ENCODE assay signal across 9 cellular contexts in genomic region chr20:51022803-51023616, GRCh38. TPM values are rescaled to one million over a fixed set of nuclear protein-coding genes. Genes with fewer than 3 reads are reported as not detected.
DNase-seq lines count a peak whose midpoint lies in the region; ATAC-seq and FAIRE-seq lines count a peak whose summit lies in the region.
"Had no signal": no experiment of that assay in that cellular context is flagged by ENCODE, and none has a peak within 500 bp of the region (broad histone marks: within the 10 kb centered on the region; RNA-seq: fewer than 3 reads in every experiment).

Gene KCNG1 (minus strand): TSS chr20:51023107. CDS start chr20:51010338, 12,769 bp downstream.

- no peaks in the 10 kb centered on the region for H3K4me1 ChIP-seq in small intestine (ENCODE audit: control insufficient read depth in 2 of 2, insufficient read depth in 1 of 2, low read depth in 1 of 2, low read length in 1 of 2)

- peak within 1 kb of the TSS; percentile 24 to 40 for H3K4me3 ChIP-seq in small intestine (ENCODE audit: low read depth in 1 of 2, low read length in 2 of 2)
- H3K4me3 ChIP-seq: PC-9 had no signal

- 1 to 4% (median 3%) methylated on average over 42 to 108 of the region's 108 CpGs for WGBS in small intestine, 3 donors

- in situ Hi-C loops in Caki2 (cut with HindIII; ENCODE audit: low pct_unique_long_range_greater_than_20kb, low sequenced_read_pairs), result no loop called here
- in situ Hi-C loops in T47D (cut with HindIII; ENCODE audit: low pct_unique_long_range_greater_than_20kb, low sequenced_read_pairs), result no loop called here

- H3K36me3 ChIP-seq in small intestine (ENCODE audit: control insufficient read depth in 2 of 2, insufficient read depth in 2 of 2, low read length in 2 of 2), result no peaks in the 10 kb centered on the region

- FAIRE-seq in small intestine (lab: Jason Lieb, UNC), result no peak

- H3K27ac ChIP-seq in small intestine (ENCODE audit: low read depth in 1 of 2, low read length in 1 of 2), result no peak within 1 kb of the TSS
- H3K27ac ChIP-seq: PC-9 had no signal

- peak; percentile 47 for ATAC-seq in HG03442 (IDR thresholded peaks at IDR 0.05; ENCODE audit: unreplicated experiment)
- ATAC-seq in HG02840 (IDR thresholded peaks at IDR 0.05; ENCODE audit: low FRiP score, unreplicated experiment), result no peak
- ATAC-seq in HG03025 (IDR thresholded peaks at IDR 0.05; ENCODE audit: low FRiP score, unreplicated experiment), result no peak

- H3K9me3 ChIP-seq in small intestine (ENCODE audit: control insufficient read depth, low read depth), result no peaks in the 10 kb centered on the region

- DNase-seq in Caki2 (ENCODE audit: low read depth), result peak; percentile 75
- peak in 3 of 5 donors; percentile 6 to 61 (median 11) for DNase-seq in T-helper 1 cell
- DNase-seq in T47D (ENCODE audit: low read depth in 1 of 2, low spot score in 1 of 2), result peak; percentile 92 to 99
- peak; percentile 98 for DNase-seq in iPS-NIHi11 (ENCODE audit: low spot score)
- peak; percentile 71 for DNase-seq in small intestine

- H3K27me3 ChIP-seq in small intestine (ENCODE audit: control insufficient read depth in 2 of 2, insufficient read depth in 2 of 2, low read length in 2 of 2), result peaks cover 0 to 28% of the 10 kb centered on the region in 2 donors

RNA-seq across cellular contexts. Expression of gene KCNG1, which starts in this region (rescaled TPM):
- 4.9 and 5.7 TPM in 2 replicates for total RNA-seq in Caki2 (2014; rRNA removed; shearing (Covaris generic); ENCODE audit: low replicate concordance)
- 1 to 10 TPM; 1.3 to 1.8 (median 1.4) TPM for polyA plus RNA-seq in small intestine
- total RNA-seq: PC-9 had no signal

Comparison
In these comparisons a context has a peak if more than half of its experiments do, and no peak if none do; other contexts are left out.
1. DNase-seq: peak in every context shown above with its lines; median percentile 98 in iPS-NIHi11; 96 in T47D; 75 in Caki2; 71 in small intestine; 11 in T-helper 1 cell.